Comparison of ENCODE assay signal across 25 cellular contexts in genomic region chr10:44153901-44154670, GRCh38.
"Had no signal": no experiment of that assay in that cellular context is flagged by ENCODE, and none has a peak within 500 bp of the region (broad histone marks: within the 10 kb centered on the region; RNA-seq: fewer than 3 reads in every experiment).

No MANE protein-coding gene starts in this region.

- H3K79me2 ChIP-seq: hepatocyte had no signal

- H3K4me3 Mint-ChIP-seq: activated CD4-positive, alpha-beta memory T cell treated with anti-CD3 and anti-CD28 coated beads, Interleukin-2, amount 10 ng/mL, durations not matched to agents 7 days and 5 days; activated CD4-positive, alpha-beta T cell treated with anti-CD3 and anti-CD28 coated beads, Interleukin-2, amount 10 ng/mL, durations not matched to agents 24 days and 14 days; activated naive CD4-positive, alpha-beta T cell treated with anti-CD3 and anti-CD28 coated beads, Interleukin-2, amount 10 ng/mL, durations not matched to agents 7 days and 5 days; activated naive CD8-positive, alpha-beta T cell treated with anti-CD3 and anti-CD28 coated beads, Interleukin-2, amount 10 ng/mL, durations not matched to agents 7 days and 5 days; activated T-cell treated with anti-CD3 and anti-CD28 coated beads, Interleukin-2, amount 50 U/mL, for 24 hours; naive B cell had no signal

- DNase-seq: activated CD4-positive, alpha-beta memory T cell treated with anti-CD3 and anti-CD28 coated beads, Interleukin-2, amount 10 ng/mL, durations not matched to agents 7 days and 5 days; activated CD4-positive, alpha-beta T cell treated with anti-CD3 and anti-CD28 coated beads, Interleukin-2, amount 10 ng/mL, durations not matched to agents 24 days and 14 days; activated CD4-positive, CD25-positive, alpha-beta regulatory T cell treated with anti-CD3 and anti-CD28 coated beads, Interleukin-2, amount 50 U/mL, for 72 hours; activated CD8-positive, alpha-beta memory T cell treated with anti-CD3 and anti-CD28 coated beads, Interleukin-2, amount 50 U/mL, for 48 hours; activated gamma-delta T cell; activated naive CD4-positive, alpha-beta T cell treated with anti-CD3 and anti-CD28 coated beads, Interleukin-2, amount 10 ng/mL, durations not matched to agents 7 days and 5 days; activated naive CD8-positive, alpha-beta T cell treated with anti-CD3 and anti-CD28 coated beads, Interleukin-2, amount 10 ng/mL, durations not matched to agents 7 days and 5 days; activated T-cell treated with anti-CD3 and anti-CD28 coated beads, Interleukin-2, amount 50 U/mL, for 24 hours; brain microvascular endothelial cell; kidney; left colon; mammary epithelial cell; naive B cell; pancreas; stimulated activated CD4-positive, alpha-beta T cell treated with anti-CD3 and anti-CD28 coated beads, Interleukin-15, amount 100 ng/mL, for 24 hours; stimulated activated naive CD4-positive, alpha-beta T cell; T-helper 2 cell; tibial artery; upper lobe of right lung had no signal

- H3K27me3 ChIP-seq: ascending aorta, brain microvascular endothelial cell, gastroesophageal sphincter, hepatocyte, pancreas, right atrium auricular region, suprapubic skin, tibial artery, upper lobe of right lung had no signal

- H3K4me2 ChIP-seq: hepatocyte had no signal

- H3K36me3 Mint-ChIP-seq: activated naive CD4-positive, alpha-beta T cell treated with anti-CD3 and anti-CD28 coated beads, Interleukin-2, amount 10 ng/mL, durations not matched to agents 7 days and 5 days; activated naive CD8-positive, alpha-beta T cell treated with anti-CD3 and anti-CD28 coated beads, Interleukin-2, amount 10 ng/mL, durations not matched to agents 7 days and 5 days; naive B cell had no signal

- H3K4me1 Mint-ChIP-seq: activated CD4-positive, alpha-beta memory T cell treated with anti-CD3 and anti-CD28 coated beads, Interleukin-2, amount 10 ng/mL, durations not matched to agents 7 days and 5 days; activated CD4-positive, alpha-beta T cell treated with anti-CD3 and anti-CD28 coated beads, Interleukin-2, amount 10 ng/mL, durations not matched to agents 24 days and 14 days; activated naive CD4-positive, alpha-beta T cell treated with anti-CD3 and anti-CD28 coated beads, Interleukin-2, amount 10 ng/mL, durations not matched to agents 7 days and 5 days; activated naive CD8-positive, alpha-beta T cell treated with anti-CD3 and anti-CD28 coated beads, Interleukin-2, amount 10 ng/mL, durations not matched to agents 7 days and 5 days; naive B cell had no signal

- H3K27ac ChIP-seq: ascending aorta, brain microvascular endothelial cell, gastroesophageal sphincter, hepatocyte, pancreas, right atrium auricular region, suprapubic skin, tibial artery, upper lobe of right lung had no signal

- H3K27ac Mint-ChIP-seq: activated CD4-positive, alpha-beta memory T cell treated with anti-CD3 and anti-CD28 coated beads, Interleukin-2, amount 10 ng/mL, durations not matched to agents 7 days and 5 days; activated CD4-positive, alpha-beta T cell treated with anti-CD3 and anti-CD28 coated beads, Interleukin-2, amount 10 ng/mL, durations not matched to agents 24 days and 14 days; activated naive CD4-positive, alpha-beta T cell treated with anti-CD3 and anti-CD28 coated beads, Interleukin-2, amount 10 ng/mL, durations not matched to agents 7 days and 5 days; activated naive CD8-positive, alpha-beta T cell treated with anti-CD3 and anti-CD28 coated beads, Interleukin-2, amount 10 ng/mL, durations not matched to agents 7 days and 5 days; activated T-cell treated with anti-CD3 and anti-CD28 coated beads, Interleukin-2, amount 50 U/mL, for 24 hours; naive B cell had no signal

- H3K36me3 ChIP-seq: ascending aorta, brain microvascular endothelial cell, gastroesophageal sphincter, pancreas, right atrium auricular region, suprapubic skin, tibial artery, upper lobe of right lung had no signal

- FAIRE-seq: kidney, pancreas had no signal

- H3K27me3 Mint-ChIP-seq: activated CD4-positive, alpha-beta memory T cell treated with anti-CD3 and anti-CD28 coated beads, Interleukin-2, amount 10 ng/mL, durations not matched to agents 7 days and 5 days; activated CD4-positive, alpha-beta T cell treated with anti-CD3 and anti-CD28 coated beads, Interleukin-2, amount 10 ng/mL, durations not matched to agents 24 days and 14 days; activated naive CD8-positive, alpha-beta T cell treated with anti-CD3 and anti-CD28 coated beads, Interleukin-2, amount 10 ng/mL, durations not matched to agents 7 days and 5 days had no signal

- H3K9me3 ChIP-seq: pancreas, upper lobe of right lung had no signal

- ATAC-seq: esophagus mucosa, gastroesophageal sphincter, left colon, pancreas, upper lobe of right lung had no signal

- H2AFZ ChIP-seq: hepatocyte had no signal

- H3K9me3 Mint-ChIP-seq: activated CD4-positive, alpha-beta memory T cell treated with anti-CD3 and anti-CD28 coated beads, Interleukin-2, amount 10 ng/mL, durations not matched to agents 7 days and 5 days had no signal

- H3K4me1 ChIP-seq: ascending aorta, gastroesophageal sphincter, pancreas, upper lobe of right lung had no signal

- H3K4me3 ChIP-seq: ascending aorta, gastroesophageal sphincter, hepatocyte, pancreas, right atrium auricular region, suprapubic skin, tibial artery, upper lobe of right lung had no signal
